In genomic region chr10:71963756-71964668, GRCh38 we compare ENCODE assay signal across 8 cellular contexts. TPM values are rescaled to one million over a fixed set of nuclear protein-coding genes. Genes with fewer than 3 reads are reported as not detected.
DNase-seq lines count a peak whose midpoint lies in the region; ATAC-seq and TF ChIP-seq lines count a peak whose summit lies in the region.

TSS of gene CHST3 (plus strand) at chr10:71964395. CDS start at chr10:72005843, 41,448 bp downstream.

- peak within 1 kb of the TSS; percentile 42 to 84 (median 76) for H3K27ac ChIP-seq in body of pancreas
- peak within 1 kb of the TSS; percentile 93 to 99 (median 93) for H3K27ac ChIP-seq in sigmoid colon

- intact Hi-C loops in body of pancreas (cut with DNase I) = no loop called here
- intact Hi-C loops in sigmoid colon (cut with DNase I) = loop anchor here (2.0 to 5.0 kb wide), 2 partner anchors 45 to 67 kb away; no protein-coding TSS in a partner anchor

- H3K9me3 ChIP-seq in ES-I3 (ENCODE audit: control insufficient read depth, insufficient read depth, low read length) (no peaks in the 10 kb centered on the region), body of pancreas (no peaks in the 10 kb centered on the region), iPS-18c (ENCODE audit: control insufficient read depth, insufficient read depth, low read length) (no peaks in the 10 kb centered on the region), sigmoid colon (no peaks in the 10 kb centered on the region)

- H3K27me3 ChIP-seq in body of pancreas (no peaks in the 10 kb centered on the region), sigmoid colon (no peaks in the 10 kb centered on the region)

- DNase-seq in LNCaP clone FGC (ENCODE audit: low read depth) = no peak
- DNase-seq in body of pancreas = peak; percentile 37 to 58 (median 50)
- peak; percentile 91 for DNase-seq in sigmoid colon
- no peak for DNase-seq in NCI-H1092 (lab: John Stamatoyannopoulos, UW)

- ATAC-seq in body of pancreas (peak; percentile 60), GM18909 (IDR thresholded peaks at IDR 0.05; ENCODE audit: poor library complexity, unreplicated experiment) (no peak), GM18868 (IDR thresholded peaks at IDR 0.05; ENCODE audit: unreplicated experiment) (no peak)

- peak in 1 of 3 donors; percentile 7 for TF ChIP-seq POLR2A in body of pancreas (IDR thresholded peaks at IDR 0.05)
- peak in 1 of 2 donors; percentile 24 for TF ChIP-seq POLR2A in sigmoid colon (IDR thresholded peaks at IDR 0.05)

- peak in 1 of 4 donors; percentile 41 for TF ChIP-seq EP300 in sigmoid colon (IDR thresholded peaks at IDR 0.05)

- H3K36me3 ChIP-seq in ES-I3 (ENCODE audit: insufficient read depth, low read length) (no peaks in the 10 kb centered on the region), body of pancreas (replicated peaks in 1 of 2; ENCODE audit: insufficient read depth in 1 of 2, low read depth in 2 of 2) (no peaks in the 10 kb centered on the region), sigmoid colon (no peaks in the 10 kb centered on the region)

- 2 to 5% methylated on average over 26 to 84 of the region's 88 CpGs for WGBS in body of pancreas, 2 donors
- WGBS in sigmoid colon, 2 donors = 4 to 5% methylated on average over 88 of the region's 88 CpGs

- peaks cover 17% of the 10 kb centered on the region for H3K4me1 ChIP-seq in ES-I3 (ENCODE audit: insufficient read depth, low read length)
- H3K4me1 ChIP-seq in body of pancreas = peaks cover 44% of the 10 kb centered on the region
- H3K4me1 ChIP-seq in sigmoid colon = peaks cover 0 to 53% (median 47%) of the 10 kb centered on the region in 4 donors

- TF ChIP-seq CTCF in LNCaP clone FGC (IDR thresholded peaks at IDR 0.05; ENCODE audit: control insufficient read depth, extremely low read depth, insufficient read depth) = 0 out of 2 replicates have a peak, but pooled peaks have one; percentile 7
- TF ChIP-seq CTCF in body of pancreas (IDR thresholded peaks at IDR 0.05) = no peak
- no peak for TF ChIP-seq CTCF in sigmoid colon (IDR thresholded peaks at IDR 0.05)

- peak within 1 kb of the TSS; percentile 67 for H3K9ac ChIP-seq in ES-I3 (ENCODE audit: low read depth, low read length)

- H3K4me3 ChIP-seq in LNCaP clone FGC (ENCODE audit: low read depth, low read length) (peak within 1 kb of the TSS; percentile 51), body of pancreas (no peak within 1 kb of the TSS), iPS-18c (ENCODE audit: insufficient read depth, low read depth, low read length) (peak within 1 kb of the TSS; percentile 82), sigmoid colon (peak within 1 kb of the TSS; percentile 63 to 84 (median 64))

RNA-seq across cellular contexts. Expression of gene CHST3, which starts in this region (rescaled TPM):
- total RNA-seq in body of pancreas = 10 to 100 TPM in 1 of 2 donors, 1 to 10 TPM in 1; 8.6 to 19.4 TPM
- 10 to 100 TPM; 12.8 to 25.5 (median 16.5) TPM for total RNA-seq in sigmoid colon
- 1 to 10 TPM in 1 of 3 donors, under 1 TPM in 2; 0.23 to 3.6 (median 0.60) TPM for polyA plus RNA-seq in sigmoid colon

Comparison
In these comparisons a context has a peak if more than half of its experiments do, and no peak if none do; other contexts are left out.
1. DNase-seq: peak in body of pancreas (4 of 4) and sigmoid colon (single experiment); none in LNCaP clone FGC (single experiment) and NCI-H1092 (single experiment).
2. H3K4me3 ChIP-seq: peak in LNCaP clone FGC (single experiment), iPS-18c (single experiment) and sigmoid colon (4 of 4); none in body of pancreas (0 of 2).